8 cellular contexts compared by ENCODE assay signal in the genomic region with DNA sequence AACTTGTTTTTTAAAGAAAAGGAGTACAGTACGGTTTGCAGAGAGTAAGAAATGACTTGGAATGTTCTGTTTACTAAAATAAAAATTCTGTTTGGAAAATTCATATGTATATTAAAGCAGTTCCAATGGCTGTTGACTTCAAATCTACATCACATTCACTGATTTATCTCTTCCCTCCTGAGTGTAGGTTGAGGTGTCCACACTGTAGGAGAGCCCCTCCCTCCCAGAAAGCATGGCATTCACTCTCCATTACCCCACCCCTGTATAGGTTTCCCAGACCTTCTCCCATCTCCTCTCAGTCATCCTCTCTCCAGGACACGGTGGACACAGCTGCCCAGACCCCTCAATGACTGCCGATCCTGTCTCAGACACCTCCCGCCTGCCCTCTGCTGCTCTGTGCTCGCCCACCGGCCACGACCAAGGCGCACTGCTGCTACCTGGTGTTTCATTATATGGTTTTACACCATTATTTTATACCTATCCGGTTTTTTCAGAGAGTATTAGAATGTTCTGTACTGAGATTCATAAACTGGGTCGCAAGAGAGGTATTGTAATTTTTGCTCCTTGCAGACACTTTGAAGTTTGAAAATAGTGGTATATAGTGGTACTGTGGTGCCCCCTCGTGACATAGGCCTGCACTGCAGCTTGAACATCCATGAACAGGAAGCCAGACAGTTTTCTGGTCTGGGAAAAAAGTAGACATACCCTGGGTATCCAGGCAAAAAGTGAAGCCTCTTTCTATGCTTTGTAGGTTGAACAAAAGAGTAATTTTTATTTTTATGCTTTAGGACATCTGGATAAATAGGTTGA. TPM values are rescaled to one million over a fixed set of nuclear protein-coding genes. Genes with fewer than 3 reads are reported as not detected.
DNase-seq lines count a peak whose midpoint lies in the region; ATAC-seq lines count a peak whose summit lies in the region.

No MANE protein-coding gene starts in this region.

- intact Hi-C loops in left colon (cut with DNase I, micrococcal nuclease) = loop anchor here in 1 of 2 donors (5.0 kb wide), 1 partner anchor 224 kb away; no protein-coding TSS in a partner anchor

- DNase-seq in DMS53 treated with DMSO at 0.1 percent for 48 hours (lab: John Stamatoyannopoulos, UW; ENCODE audit: unreplicated experiment) = peak; percentile 44
- DNase-seq in NCI-H128 (lab: John Stamatoyannopoulos, UW; ENCODE audit: unreplicated experiment) = peak; percentile 6
- peak; percentile 10 for DNase-seq in activated CD4-positive, CD25-positive, alpha-beta regulatory T cell treated with anti-CD3 and anti-CD28 coated beads, Interleukin-2, amount 50 U/mL, for 16 hours (ENCODE audit: low read depth, low spot score)
- DNase-seq in central memory CD4-positive, alpha-beta T cell = peak; percentile 34
- peak in 1 of 2 donors; percentile 70 for DNase-seq in left colon
- DNase-seq in stimulated activated CD4-positive, alpha-beta T cell treated with anti-CD3 and anti-CD28 coated beads, Interleukin-4, amount 100 ng/mL, for 48 hours (ENCODE audit: low read depth in 2 of 2) = peak; percentile 16 to 49
- DNase-seq in NK-92 treated with Interleukin-12 subunit alpha and Interleukin-12 subunit beta, amount 100 ng/mL, for 24 hours (lab: John Stamatoyannopoulos, UW) = no peak

- ATAC-seq in GM21786 (IDR thresholded peaks at IDR 0.05; ENCODE audit: unreplicated experiment) (peak; percentile 76), left colon (peak; percentile 58)

RNA-seq across cellular contexts. Expression of a gene that starts 38.8 kb away (rescaled TPM):
- 10 to 100 TPM; 12.3 to 16.8 TPM for total RNA-seq in left colon
